ENCODE assay signal across 8 cellular contexts in the genomic region with DNA sequence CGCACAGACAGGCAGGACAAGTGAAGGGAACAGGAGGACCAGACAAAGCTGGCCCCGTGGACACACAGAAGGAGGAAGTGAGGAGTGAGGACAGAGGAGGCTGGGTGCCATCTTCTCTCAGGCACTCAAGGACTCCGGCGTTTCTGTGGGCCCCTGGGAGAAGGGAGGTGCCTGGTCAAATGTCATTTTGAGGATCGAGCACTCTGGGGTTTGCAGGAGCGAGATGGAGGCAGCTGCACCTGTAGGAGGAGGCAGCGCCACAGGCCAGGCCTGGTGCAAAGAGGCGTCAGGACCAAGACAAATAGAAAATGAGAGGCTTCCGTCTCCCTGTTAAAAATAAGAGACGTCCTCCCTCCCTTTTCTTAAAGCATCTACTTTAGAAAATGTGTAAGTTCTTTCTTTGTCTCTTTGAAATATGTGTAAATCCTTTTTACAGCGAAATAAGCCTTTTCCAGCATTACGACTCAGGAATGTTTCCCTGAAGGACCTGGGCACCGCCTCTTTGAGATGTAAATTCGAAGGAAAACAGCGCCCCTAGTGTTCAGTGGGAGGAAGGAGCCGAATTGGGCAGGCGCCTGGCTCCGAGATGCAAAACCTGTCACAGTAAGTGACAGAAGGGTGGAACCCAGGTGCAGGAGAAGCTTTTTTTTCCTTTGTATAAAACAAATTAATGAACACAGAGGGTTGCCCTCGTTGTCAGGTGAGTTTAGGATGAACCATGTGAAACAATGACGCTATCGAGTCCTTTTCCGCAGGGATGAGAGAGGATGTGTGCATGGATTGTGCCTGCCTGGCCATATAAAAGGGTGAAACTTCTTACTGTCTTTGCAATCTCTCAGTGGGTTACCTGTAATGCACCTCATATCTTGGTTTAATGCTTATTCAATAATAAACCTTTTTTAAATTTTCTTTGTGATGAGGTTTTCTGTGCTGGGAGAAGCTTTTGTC. TPM values are rescaled to one million over a fixed set of nuclear protein-coding genes. Genes with fewer than 3 reads are reported as not detected.
DNase-seq lines count a peak whose midpoint lies in the region; ATAC-seq and TF ChIP-seq lines count a peak whose summit lies in the region.

No MANE protein-coding gene starts in this region.

- H3K4me1 ChIP-seq in RWPE2 (ENCODE audit: insufficient read depth, poor library complexity, severe bottlenecking) (no peaks in the 10 kb centered on the region), neural progenitor cell (peaks cover 4% of the 10 kb centered on the region)

- peak overlapping the region; percentile 48 for H3K4me2 ChIP-seq in neural progenitor cell

- peaks cover 6% of the 10 kb centered on the region; the same call in 1 of the 2 replicates for H3K36me3 Mint-ChIP-seq in HFFc6 (ENCODE audit: low read depth)
- no peaks in the 10 kb centered on the region for H3K36me3 Mint-ChIP-seq in neural progenitor cell

- H3K4me1 Mint-ChIP-seq in HFFc6 (ENCODE audit: low read depth): no peaks in the 10 kb centered on the region
- peaks cover 24% of the 10 kb centered on the region for H3K4me1 Mint-ChIP-seq in neural progenitor cell

- peak; percentile 27 for DNase-seq in activated naive CD4-positive, alpha-beta T cell treated with Interleukin-2 at 50 U/mL for 16 hours
- no peak for DNase-seq in activated naive CD4-positive, alpha-beta T cell treated with anti-CD3 and anti-CD28 coated beads, Interleukin-2, amount 50 U/mL, for 16 hours
- DNase-seq in HFFc6: peak; percentile 4
- no peak for DNase-seq in RWPE2 (ENCODE audit: low spot score)
- DNase-seq in epidermal melanocyte (ENCODE audit: insufficient read length, low spot score): peak; percentile 31
- peak; percentile 92 for DNase-seq in neural progenitor cell (ENCODE audit: low spot score)
- no peak for DNase-seq in GDM1 (lab: John Stamatoyannopoulos, UW)

- H3F3A ChIP-seq in neural progenitor cell (ENCODE audit: low read depth): no peaks in the 10 kb centered on the region

- H3K36me3 ChIP-seq in RWPE2 (ENCODE audit: low read depth) (no peaks in the 10 kb centered on the region), neural progenitor cell (no peaks in the 10 kb centered on the region)

- H3K9me3 ChIP-seq in RWPE2 (ENCODE audit: severe bottlenecking): no peaks in the 10 kb centered on the region
- H3K9me3 ChIP-seq in neural progenitor cell (ENCODE audit: low read depth): no peaks in the 10 kb centered on the region

- ATAC-seq in RWPE2 (ENCODE audit: low read depth) (peak; percentile 54; the same call in 1 of the 3 replicates), GM18867 (IDR thresholded peaks at IDR 0.05; ENCODE audit: unreplicated experiment) (no peak)

- no peak overlapping the region for H3K4me3 ChIP-seq in RWPE2 (ENCODE audit: severe bottlenecking)
- H3K4me3 ChIP-seq in neural progenitor cell: no peak overlapping the region

- no peaks in the 10 kb centered on the region for H3K27me3 ChIP-seq in RWPE2 (ENCODE audit: insufficient read depth, poor library complexity, severe bottlenecking)
- no peaks in the 10 kb centered on the region for H3K27me3 ChIP-seq in neural progenitor cell

- H3K9me3 Mint-ChIP-seq in HFFc6: peaks cover 36% of the 10 kb centered on the region
- no peaks in the 10 kb centered on the region for H3K9me3 Mint-ChIP-seq in neural progenitor cell

- no peak overlapping the region for H3K9ac ChIP-seq in neural progenitor cell

- H3K4me3 Mint-ChIP-seq in HFFc6 (no peak overlapping the region), neural progenitor cell (no peak overlapping the region)

- TF ChIP-seq CTCF in HFFc6 (IDR thresholded peaks at IDR 0.05) (peak; percentile 85), RWPE2 (IDR thresholded peaks at IDR 0.05; ENCODE audit: poor library complexity, severe bottlenecking) (peak; percentile 87), neural progenitor cell (IDR thresholded peaks at IDR 0.05) (peak; percentile 93)

- no peaks in the 10 kb centered on the region for H4K20me1 ChIP-seq in neural progenitor cell (ENCODE audit: low read depth)

- H3K27ac ChIP-seq in RWPE2 (ENCODE audit: poor library complexity, severe bottlenecking) (no peak overlapping the region), neural progenitor cell (no peak overlapping the region)

- no peaks in the 10 kb centered on the region for H3K79me2 ChIP-seq in neural progenitor cell (ENCODE audit: low read depth)

- no peak overlapping the region for H3K27ac Mint-ChIP-seq in HFFc6
- H3K27ac Mint-ChIP-seq in neural progenitor cell: peak overlapping the region; percentile 33

- H3K27me3 Mint-ChIP-seq in HFFc6 (ENCODE audit: insufficient read depth) (peaks cover 1% of the 10 kb centered on the region; the same call in 1 of the 2 replicates), neural progenitor cell (ENCODE audit: insufficient read depth, low read depth) (peaks cover 13% of the 10 kb centered on the region)

- peak overlapping the region; percentile 89 for H2AFZ ChIP-seq in neural progenitor cell (replicated peaks)

RNA-seq across cellular contexts. Expression of gene C4orf50, which starts 1.4 kb away (rescaled TPM):
- not detected for total RNA-seq in HFFc6 (2021; fragmentation: NEBNext Ultra II Directional; extraction: Animal tissue kit (Norgen Biotek cat#: 25700))
- total RNA-seq in neural progenitor cell (ENCODE audit: low replicate concordance): 0.09 and 0.32 TPM in 2 replicates

Comparison
In these comparisons a context has a peak if more than half of its experiments do, and no peak if none do; other contexts are left out.
1. DNase-seq: peak in activated naive CD4-positive, alpha-beta T cell treated with Interleukin-2 at 50 U/mL for 16 hours (single experiment), HFFc6 (single experiment), epidermal melanocyte (single experiment) and neural progenitor cell (single experiment); none in activated naive CD4-positive, alpha-beta T cell treated with anti-CD3 and anti-CD28 coated beads, Interleukin-2, amount 50 U/mL, for 16 hours (single experiment), RWPE2 (single experiment) and GDM1 (single experiment).
2. Peak in every context shown above with its lines, with median percentiles within 50 percentile points of each other: CTCF ChIP-seq.